ENCODE assay signal across 18 cellular contexts in genomic region chr3:127168271-127168670, GRCh38. TPM values are rescaled to one million over a fixed set of nuclear protein-coding genes. Genes with fewer than 3 reads are reported as not detected.
DNase-seq lines count a peak whose midpoint lies in the region; ATAC-seq and TF ChIP-seq lines count a peak whose summit lies in the region.
"Had no signal": no experiment of that assay in that cellular context is flagged by ENCODE, and none has a peak within 500 bp of the region (broad histone marks: within the 10 kb centered on the region; RNA-seq: fewer than 3 reads in every experiment).

No MANE protein-coding gene starts in this region.

- DNase-seq in D341Med (ENCODE audit: low spot score) (peak; percentile 12), SJCRH30 (peak; percentile 58 to 64), heart left ventricle (peak in 4 of 5 donors; percentile 59 to 87 (median 72)), neural progenitor cell (ENCODE audit: low spot score) (no peak), NCI-H146 (lab: John Stamatoyannopoulos, UW) (no peak), NCI-H345 (lab: John Stamatoyannopoulos, UW) (no peak)
- DNase-seq: Caco-2, DMS79, IMR-90, Kasumi-1, NCI-H1436, NCI-H2081 treated with DMSO at 0.1 percent for 48 hours, NCI-H2227 treated with DMSO at 0.1 percent for 48 hours, PC-3 had no signal

- no peaks in the 10 kb centered on the region for H3F3A ChIP-seq in neural progenitor cell (ENCODE audit: low read depth)

- H4K20me1 ChIP-seq in neural progenitor cell (ENCODE audit: low read depth) = peaks cover 2% of the 10 kb centered on the region

- no peaks in the 10 kb centered on the region for H3K9me3 ChIP-seq in SJCRH30 (replicated peaks)
- H3K9me3 ChIP-seq in heart left ventricle = no peaks in the 10 kb centered on the region
- H3K9me3 ChIP-seq in neural progenitor cell (ENCODE audit: low read depth) = no peaks in the 10 kb centered on the region
- H3K9me3 ChIP-seq: Caco-2 had no signal

- H3K4me3 ChIP-seq in SJCRH30 = no peak overlapping the region
- H3K4me3 ChIP-seq in heart left ventricle = no peak overlapping the region
- no peak overlapping the region for H3K4me3 ChIP-seq in neural progenitor cell

- no peak overlapping the region for H3K27ac Mint-ChIP-seq in neural progenitor cell

- peak overlapping the region; percentile 24 for H3K4me3 Mint-ChIP-seq in neural progenitor cell

- no peak overlapping the region for H3K9ac ChIP-seq in neural progenitor cell

- no peak overlapping the region for H3K4me2 ChIP-seq in neural progenitor cell

- no peaks in the 10 kb centered on the region for H3K9me3 Mint-ChIP-seq in neural progenitor cell

- H3K79me2 ChIP-seq in neural progenitor cell (ENCODE audit: low read depth) = no peaks in the 10 kb centered on the region

- H2AFZ ChIP-seq in neural progenitor cell (replicated peaks) = no peak overlapping the region

- ATAC-seq in heart left ventricle = peak; percentile 96 to 98 (median 98)
- ATAC-seq in GM19397 (IDR thresholded peaks at IDR 0.05; ENCODE audit: unreplicated experiment) = no peak
- no peak for ATAC-seq in GM21515 (IDR thresholded peaks at IDR 0.05; ENCODE audit: unreplicated experiment)
- ATAC-seq: HCT116, PC-3 had no signal

- TF ChIP-seq CTCF in heart left ventricle (IDR thresholded peaks at IDR 0.05) (no peak), neural progenitor cell (IDR thresholded peaks at IDR 0.05) (no peak)

- no peak for TF ChIP-seq POLR2A in heart left ventricle (IDR thresholded peaks at IDR 0.05)

- H3K36me3 Mint-ChIP-seq in neural progenitor cell = no peaks in the 10 kb centered on the region

- intact Hi-C loops in heart left ventricle (cut with DNase I) = loop anchor here in 1 of 10 donors (5.0 kb wide), 1 partner anchor 181 kb away; no protein-coding TSS in a partner anchor

- H3K27ac ChIP-seq in SJCRH30 = peak overlapping the region; percentile 2; the same call in 1 of the 2 replicates
- H3K27ac ChIP-seq in heart left ventricle = no peak overlapping the region
- H3K27ac ChIP-seq in neural progenitor cell = no peak overlapping the region

- peaks cover 15% of the 10 kb centered on the region for H3K27me3 Mint-ChIP-seq in neural progenitor cell (ENCODE audit: insufficient read depth, low read depth)

- WGBS in heart left ventricle, 4 donors = 31 to 49% (median 40%) methylated on average over 5 to 6 of the region's 6 CpGs

- H3K36me3 ChIP-seq in SJCRH30 (no peaks in the 10 kb centered on the region), heart left ventricle (no peaks in the 10 kb centered on the region), neural progenitor cell (no peaks in the 10 kb centered on the region)

- H3K4me1 Mint-ChIP-seq in neural progenitor cell = peaks cover 29% of the 10 kb centered on the region

- H3K27me3 ChIP-seq in SJCRH30 (no peaks in the 10 kb centered on the region), heart left ventricle (peaks cover 0 to 17% (median 0%) of the 10 kb centered on the region in 9 donors), neural progenitor cell (no peaks in the 10 kb centered on the region)

- H3K4me1 ChIP-seq in SJCRH30 = peaks cover 46% of the 10 kb centered on the region
- H3K4me1 ChIP-seq in heart left ventricle = peaks cover 0 to 7% (median 0%) of the 10 kb centered on the region in 12 donors
- no peaks in the 10 kb centered on the region for H3K4me1 ChIP-seq in neural progenitor cell
- H3K4me1 ChIP-seq: Caco-2 had no signal

RNA-seq across cellular contexts. Expression of gene PRR23E, which starts 24.7 kb away (rescaled TPM):
- total RNA-seq in SJCRH30 (2014; rRNA removed; shearing (Covaris generic)) = not detected in 2 replicates
- not detected for total RNA-seq in heart left ventricle
- polyA plus RNA-seq in heart left ventricle = not detected
- not detected in 2 replicates for total RNA-seq in neural progenitor cell (ENCODE audit: low replicate concordance)
- total RNA-seq: Caco-2, HT-29, IMR-90, PC-3 had no signal
- polyA plus RNA-seq: IMR-90 had no signal

Comparison
In these comparisons a context has a peak if more than half of its experiments do, and no peak if none do; other contexts are left out.
1. DNase-seq: peak in D341Med (single experiment), SJCRH30 (2 of 2) and heart left ventricle (4 of 5); none in neural progenitor cell (single experiment), NCI-H146 (single experiment) and NCI-H345 (single experiment).
2. ATAC-seq: peak in heart left ventricle (4 of 4); none in GM19397 (single experiment) and GM21515 (single experiment).